Comparison of ENCODE assay signal across 19 cellular contexts in the genomic region with DNA sequence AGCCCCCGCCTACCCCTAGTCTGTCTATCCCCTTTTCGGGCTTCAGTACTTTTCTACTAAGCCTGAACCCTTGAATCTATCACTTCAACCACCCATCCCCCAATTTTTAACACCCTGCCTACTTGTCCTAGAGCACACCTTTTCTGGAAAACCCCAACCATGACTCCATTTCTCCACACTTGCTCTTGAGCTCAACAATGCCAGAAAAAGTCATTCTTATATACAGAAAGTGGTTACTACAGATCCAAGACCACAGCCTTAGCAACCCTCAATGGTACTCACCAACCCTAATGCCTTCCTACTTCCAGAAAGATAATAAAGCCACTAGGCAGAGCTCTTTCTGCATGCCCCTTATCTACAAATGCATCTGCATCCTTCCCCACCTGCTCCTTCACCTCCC. TPM values are rescaled to one million over a fixed set of nuclear protein-coding genes. Genes with fewer than 3 reads are reported as not detected.
DNase-seq lines count a peak whose midpoint lies in the region; ATAC-seq and TF ChIP-seq lines count a peak whose summit lies in the region.
"Had no signal": no experiment of that assay in that cellular context is flagged by ENCODE, and none has a peak within 500 bp of the region (broad histone marks: within the 10 kb centered on the region; RNA-seq: fewer than 3 reads in every experiment).

No MANE protein-coding gene starts in this region.

- peak; percentile 27 for DNase-seq in activated CD4-positive, alpha-beta T cell treated with anti-CD3 and anti-CD28 coated beads for 48 hours
- no peak for DNase-seq in activated CD4-positive, alpha-beta T cell treated with anti-CD3 and anti-CD28 coated beads for 4 hours
- DNase-seq in cardiac muscle cell (ENCODE audit: low read depth in 1 of 2, low spot score in 1 of 2) (no peak), right cardiac atrium (no peak), SK-N-DZ (ENCODE audit: low spot score) (peak; percentile 3), NOMO-1 treated with DMSO at 0.1 percent for 48 hours (lab: John Stamatoyannopoulos, UW; ENCODE audit: unreplicated experiment) (no peak), SHP77 treated with DMSO at 0.1 percent for 48 hours (lab: John Stamatoyannopoulos, UW) (no peak)
- peak; percentile 10 for DNase-seq in stimulated activated naive CD8-positive, alpha-beta T cell treated with anti-CD3 and anti-CD28 coated beads, Interleukin-15, Interleukin-2, amounts not matched to agents 100 U/mL and 50 U/mL, for 24 hours
- DNase-seq: CD4-positive, alpha-beta memory T cell; DMS153; GDM1; HFFc6; KBM-7; MV-4-11; NCI-H1694 treated with DMSO at 0.1 percent for 48 hours; NCI-H510A; NCI-H774; OCI-M1 had no signal

- H3K27me3 ChIP-seq in cardiac muscle cell (no peaks in the 10 kb centered on the region), right cardiac atrium (ENCODE audit: control insufficient read depth, insufficient read depth) (no peaks in the 10 kb centered on the region)
- H3K27me3 ChIP-seq: BLaER1 had no signal

- TF ChIP-seq CTCF in cardiac muscle cell (IDR thresholded peaks at IDR 0.05; ENCODE audit: low read depth, low read length), result no peak

- no peaks in the 10 kb centered on the region for H3K9me3 ChIP-seq in cardiac muscle cell (ENCODE audit: low read depth)
- H3K9me3 ChIP-seq in right cardiac atrium (ENCODE audit: control insufficient read depth, low read length), result no peaks in the 10 kb centered on the region
- H3K9me3 ChIP-seq: BLaER1 had no signal

- H3K27ac ChIP-seq in cardiac muscle cell, result peak overlapping the region; percentile 16
- H3K27ac ChIP-seq in right cardiac atrium (ENCODE audit: low read length), result no peak overlapping the region
- H3K27ac ChIP-seq: BLaER1 had no signal

- no peak for ATAC-seq in right cardiac atrium
- peak; percentile 89 for ATAC-seq in stimulated activated naive CD8-positive, alpha-beta T cell treated with anti-CD3 and anti-CD28 coated beads, Interleukin-15, Interleukin-2, amounts not matched to agents 100 U/mL and 50 U/mL, for 24 hours

- no peaks in the 10 kb centered on the region for H3K36me3 ChIP-seq in cardiac muscle cell

- 97% methylated on average over 2 of the region's 2 CpGs for WGBS in right cardiac atrium

- intact Hi-C loops in right cardiac atrium (cut with DNase I), result no loop called here

- H3K4me1 ChIP-seq in cardiac muscle cell (ENCODE audit: low read depth) (peaks cover 52% of the 10 kb centered on the region), right cardiac atrium (ENCODE audit: control insufficient read depth, insufficient read depth, low read length) (peaks cover 14% of the 10 kb centered on the region)

- H3K4me3 ChIP-seq in cardiac muscle cell, result no peak overlapping the region
- H3K4me3 ChIP-seq in right cardiac atrium (ENCODE audit: low read length), result no peak overlapping the region
- H3K4me3 ChIP-seq: BLaER1 had no signal

RNA-seq across cellular contexts. Expression of a gene that starts 41.1 kb away (rescaled TPM):
- 49.5 and 93.3 TPM in 2 replicates for total RNA-seq in cardiac muscle cell
- polyA plus RNA-seq in cardiac muscle cell, result 77.5 and 84.1 TPM in 2 replicates
- 10 to 100 TPM; 26.2 to 35.9 (median 32.6) TPM for total RNA-seq in right cardiac atrium
- polyA plus RNA-seq in right cardiac atrium, result 26.7 TPM
- polyA plus RNA-seq in SK-N-DZ (2014; cell fraction: cytosol; rRNA removed), result 11.3 and 14.5 TPM in 2 replicates
- 37.4 and 59.7 TPM in 2 replicates for polyA plus RNA-seq in SK-N-DZ (2014; cell fraction: nucleus; rRNA removed)

Comparison
In these comparisons a context has a peak if more than half of its experiments do, and no peak if none do; other contexts are left out.
1. DNase-seq: peak in activated CD4-positive, alpha-beta T cell treated with anti-CD3 and anti-CD28 coated beads for 48 hours (single experiment), SK-N-DZ (single experiment) and stimulated activated naive CD8-positive, alpha-beta T cell treated with anti-CD3 and anti-CD28 coated beads, Interleukin-15, Interleukin-2, amounts not matched to agents 100 U/mL and 50 U/mL, for 24 hours (single experiment); none in activated CD4-positive, alpha-beta T cell treated with anti-CD3 and anti-CD28 coated beads for 4 hours (0 of 2), cardiac muscle cell (0 of 2), right cardiac atrium (0 of 3), NOMO-1 treated with DMSO at 0.1 percent for 48 hours (single experiment) and SHP77 treated with DMSO at 0.1 percent for 48 hours (single experiment).